8 cellular contexts compared by ENCODE assay signal in genomic region chr2:118882693-118883336, GRCh38.
DNase-seq lines count a peak whose midpoint lies in the region; ATAC-seq and TF ChIP-seq lines count a peak whose summit lies in the region.

No MANE protein-coding gene starts in this region.

- no peak overlapping the region for H3K27ac ChIP-seq in caudate nucleus (ENCODE audit: low read depth, low read length)

- ATAC-seq in HG03060 (IDR thresholded peaks at IDR 0.05; ENCODE audit: low read depth, unreplicated experiment) = peak; percentile 41

- peak; percentile 28 for DNase-seq in NK-92 treated with Interleukin-12 subunit alpha and Interleukin-12 subunit beta, amount 100 ng/mL, for 24 hours (lab: John Stamatoyannopoulos, UW)
- DNase-seq in NK-92 (lab: John Stamatoyannopoulos, UW; ENCODE audit: unreplicated experiment) (no peak), NCI-H2196 (lab: John Stamatoyannopoulos, UW; ENCODE audit: unreplicated experiment) (peak; percentile 49), caudate nucleus (lab: John Stamatoyannopoulos, UW) (peak in 49 of 61 donors; percentile 6 to 69 (median 29)), left kidney (ENCODE audit: low read depth, low spot score) (peak; percentile 80)
- DNase-seq in stimulated activated CD4-positive, alpha-beta T cell treated with anti-CD3 and anti-CD28 coated beads, Interleukin-4, amount 100 ng/mL, for 24 hours = peak; percentile 71

- no peak overlapping the region for H3K4me3 ChIP-seq in WI38 (ENCODE audit: low read depth, low read length)

- peak; percentile 89 for TF ChIP-seq CTCF in WI38 (IDR thresholded peaks at IDR 0.05; ENCODE audit: low read depth, low read length)
